ENCODE assay signal across 13 cellular contexts in the genomic region with DNA sequence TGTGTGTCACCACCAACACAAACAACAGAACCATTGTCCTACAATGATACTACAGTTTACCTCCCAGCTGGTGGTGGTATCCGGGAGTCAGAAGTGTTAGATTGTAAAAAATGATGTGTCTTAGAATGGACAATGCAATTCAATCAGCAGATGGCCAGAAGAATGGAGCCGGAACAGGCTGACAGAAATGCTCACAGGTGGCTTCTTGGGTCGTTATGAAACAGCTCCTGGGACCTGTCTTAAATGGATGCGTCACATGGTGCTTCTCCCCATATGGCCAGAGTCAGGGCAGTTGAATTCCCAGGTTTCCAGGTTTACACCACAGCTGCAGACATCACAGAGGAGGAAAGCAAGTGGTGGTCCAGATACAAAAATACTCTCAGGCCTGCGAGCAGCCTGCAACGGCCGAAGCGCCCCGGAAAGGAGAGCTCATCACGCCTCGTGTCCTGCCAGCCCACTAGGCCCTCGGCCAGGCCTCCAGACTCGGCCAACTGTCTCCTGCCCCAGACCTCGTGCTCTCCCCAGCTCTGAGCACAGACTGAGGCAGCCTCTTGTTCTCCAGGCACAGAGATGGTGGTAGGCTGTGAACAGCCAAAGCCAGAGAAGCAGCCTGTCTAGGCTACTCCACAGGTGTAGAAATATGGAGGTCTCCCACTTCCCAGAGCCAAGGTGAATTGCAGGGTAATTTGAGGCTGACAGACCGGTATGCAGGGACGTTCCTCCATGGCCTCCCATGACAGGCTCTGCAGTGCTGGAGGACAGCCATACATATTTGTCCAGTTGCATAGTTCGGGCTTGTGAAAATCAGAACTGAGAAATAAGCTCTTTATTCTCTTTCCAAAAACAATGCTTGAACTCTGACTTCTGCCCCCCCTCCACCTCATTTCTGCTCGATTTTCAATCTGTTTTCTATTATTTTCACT.
DNase-seq lines count a peak whose midpoint lies in the region; ATAC-seq and TF ChIP-seq lines count a peak whose summit lies in the region.
"Had no signal": no experiment of that assay in that cellular context is flagged by ENCODE, and none has a peak within 500 bp of the region (broad histone marks: within the 10 kb centered on the region; RNA-seq: fewer than 3 reads in every experiment).

No MANE protein-coding gene starts in this region.

- no peak for TF ChIP-seq EP300 in Ishikawa (IDR thresholded peaks at IDR 0.05; ENCODE audit: borderline replicate concordance)

- no peak for TF ChIP-seq POLR2A in testis (IDR thresholded peaks at IDR 0.05)

- DNase-seq in dedifferentiated amniotic fluid mesenchymal stem cell (ENCODE audit: extremely low spot score) (peak; percentile 36), left colon (peak; percentile 16 to 32), testis (peak; percentile 48), kidney tubule cell (ENCODE audit: low spot score) (no peak)
- no peak for DNase-seq in stimulated activated naive CD4-positive, alpha-beta T cell treated with Interleukin-2 at 50 U/mL for 16 hours (lab: John Stamatoyannopoulos, UW)
- DNase-seq in stimulated activated CD4-positive, alpha-beta T cell treated with anti-CD3 and anti-CD28 coated beads, Interleukin-12 subunit alpha, Interleukin-12 subunit beta, amount 100 ng/mL, for 4 hours: no peak
- DNase-seq: kidney; NCI-H1092; stimulated activated naive CD8-positive, alpha-beta T cell treated with anti-CD3 and anti-CD28 coated beads, Interleukin-15, Interleukin-2, amounts not matched to agents 100 U/mL and 50 U/mL, for 24 hours had no signal

- ATAC-seq in left colon (no peak), HG02642 (IDR thresholded peaks at IDR 0.05; ENCODE audit: poor library complexity, unreplicated experiment) (no peak)
- ATAC-seq: stimulated activated naive CD8-positive, alpha-beta T cell treated with anti-CD3 and anti-CD28 coated beads, Interleukin-15, Interleukin-2, amounts not matched to agents 100 U/mL and 50 U/mL, for 24 hours; WTC11 had no signal

- TF ChIP-seq RAD21 in Ishikawa (IDR thresholded peaks at IDR 0.05; ENCODE audit: low read depth): no peak

- H3K4me1 ChIP-seq in testis: peaks cover 21% of the 10 kb centered on the region

- intact Hi-C loops in left colon (cut with DNase I, micrococcal nuclease) (no loop called here), testis (cut with DNase I; ENCODE audit: low total_unique reads) (no loop called here)

- H3K27ac ChIP-seq in testis: peak overlapping the region in 1 of 2 donors; percentile 69

- no peak for TF ChIP-seq CTCF in testis (IDR thresholded peaks at IDR 0.05)

- H3K36me3 ChIP-seq in testis (ENCODE audit: low read depth, missing control alignments): no peaks in the 10 kb centered on the region
- H3K36me3 ChIP-seq: breast epithelium had no signal

- no peak overlapping the region for H3K4me3 ChIP-seq in testis
- H3K4me3 ChIP-seq: breast epithelium had no signal

- H3K9me3 ChIP-seq in testis: no peaks in the 10 kb centered on the region

- 52 to 53% methylated on average over 10 to 18 of the region's 18 CpGs for WGBS in testis, 2 donors

- no peaks in the 10 kb centered on the region for H3K27me3 ChIP-seq in testis
- H3K27me3 ChIP-seq: breast epithelium had no signal

TF ChIP-seq in Ishikawa, 13 proteins besides CTCF, POLR2A, EP300 and RAD21:
- no peak for TF ChIP-seq CREB1 (IDR thresholded peaks at IDR 0.05; ENCODE audit: low read depth)
- TF ChIP-seq FOXM1 (IDR thresholded peaks at IDR 0.05; ENCODE audit: borderline replicate concordance, low read depth): no peak
- TF ChIP-seq, protein P1, sequence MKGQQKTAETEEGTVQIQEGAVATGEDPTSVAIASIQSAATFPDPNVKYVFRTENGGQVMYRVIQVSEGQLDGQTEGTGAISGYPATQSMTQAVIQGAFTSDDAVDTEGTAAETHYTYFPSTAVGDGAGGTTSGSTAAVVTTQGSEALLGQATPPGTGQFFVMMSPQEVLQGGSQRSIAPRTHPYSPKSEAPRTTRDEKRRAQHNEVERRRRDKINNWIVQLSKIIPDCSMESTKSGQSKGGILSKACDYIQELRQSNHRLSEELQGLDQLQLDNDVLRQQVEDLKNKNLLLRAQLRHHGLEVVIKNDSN (IDR thresholded peaks at IDR 0.05): no peak
- TF ChIP-seq, protein P2, sequence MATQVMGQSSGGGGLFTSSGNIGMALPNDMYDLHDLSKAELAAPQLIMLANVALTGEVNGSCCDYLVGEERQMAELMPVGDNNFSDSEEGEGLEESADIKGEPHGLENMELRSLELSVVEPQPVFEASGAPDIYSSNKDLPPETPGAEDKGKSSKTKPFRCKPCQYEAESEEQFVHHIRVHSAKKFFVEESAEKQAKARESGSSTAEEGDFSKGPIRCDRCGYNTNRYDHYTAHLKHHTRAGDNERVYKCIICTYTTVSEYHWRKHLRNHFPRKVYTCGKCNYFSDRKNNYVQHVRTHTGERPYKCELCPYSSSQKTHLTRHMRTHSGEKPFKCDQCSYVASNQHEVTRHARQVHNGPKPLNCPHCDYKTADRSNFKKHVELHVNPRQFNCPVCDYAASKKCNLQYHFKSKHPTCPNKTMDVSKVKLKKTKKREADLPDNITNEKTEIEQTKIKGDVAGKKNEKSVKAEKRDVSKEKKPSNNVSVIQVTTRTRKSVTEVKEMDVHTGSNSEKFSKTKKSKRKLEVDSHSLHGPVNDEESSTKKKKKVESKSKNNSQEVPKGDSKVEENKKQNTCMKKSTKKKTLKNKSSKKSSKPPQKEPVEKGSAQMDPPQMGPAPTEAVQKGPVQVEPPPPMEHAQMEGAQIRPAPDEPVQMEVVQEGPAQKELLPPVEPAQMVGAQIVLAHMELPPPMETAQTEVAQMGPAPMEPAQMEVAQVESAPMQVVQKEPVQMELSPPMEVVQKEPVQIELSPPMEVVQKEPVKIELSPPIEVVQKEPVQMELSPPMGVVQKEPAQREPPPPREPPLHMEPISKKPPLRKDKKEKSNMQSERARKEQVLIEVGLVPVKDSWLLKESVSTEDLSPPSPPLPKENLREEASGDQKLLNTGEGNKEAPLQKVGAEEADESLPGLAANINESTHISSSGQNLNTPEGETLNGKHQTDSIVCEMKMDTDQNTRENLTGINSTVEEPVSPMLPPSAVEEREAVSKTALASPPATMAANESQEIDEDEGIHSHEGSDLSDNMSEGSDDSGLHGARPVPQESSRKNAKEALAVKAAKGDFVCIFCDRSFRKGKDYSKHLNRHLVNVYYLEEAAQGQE (IDR thresholded peaks at IDR 0.05; ENCODE audit: low read depth): no peak
- TF ChIP-seq CEBPB (IDR thresholded peaks at IDR 0.05): no peak
- TF ChIP-seq, protein P3, sequence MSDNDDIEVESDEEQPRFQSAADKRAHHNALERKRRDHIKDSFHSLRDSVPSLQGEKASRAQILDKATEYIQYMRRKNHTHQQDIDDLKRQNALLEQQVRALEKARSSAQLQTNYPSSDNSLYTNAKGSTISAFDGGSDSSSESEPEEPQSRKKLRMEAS (IDR thresholded peaks at IDR 0.05): no peak
- TF ChIP-seq EGR1 (IDR thresholded peaks at IDR 0.05): no peak
- TF ChIP-seq TEAD4 (IDR thresholded peaks at IDR 0.05): peak; percentile 37; the same call in 1 of the 2 replicates

Comparison
In these comparisons a context has a peak if more than half of its experiments do, and no peak if none do; other contexts are left out.
1. DNase-seq: peak in dedifferentiated amniotic fluid mesenchymal stem cell (single experiment), left colon (2 of 2) and testis (single experiment); none in stimulated activated naive CD4-positive, alpha-beta T cell treated with Interleukin-2 at 50 U/mL for 16 hours (single experiment), stimulated activated CD4-positive, alpha-beta T cell treated with anti-CD3 and anti-CD28 coated beads, Interleukin-12 subunit alpha, Interleukin-12 subunit beta, amount 100 ng/mL, for 4 hours (single experiment) and kidney tubule cell (single experiment).